ENCODE assay signal across 8 cellular contexts in genomic region chr1:156126043-156126700, GRCh38. TPM values are rescaled to one million over a fixed set of nuclear protein-coding genes. Genes with fewer than 3 reads are reported as not detected.
DNase-seq lines count a peak whose midpoint lies in the region; ATAC-seq and TF ChIP-seq lines count a peak whose summit lies in the region.

No MANE protein-coding gene starts in this region.

- CTCF ChIA-PET in PC-9 (lab: Charles Lee) = interaction anchor here (0.8 to 1.0 kb wide), 2 partner anchors 12 to 29 kb away, joined by 3 to 4 read pairs; no protein-coding TSS in a partner anchor

- peaks cover 76% of the 10 kb centered on the region for H3K79me2 ChIP-seq in PC-9 (ENCODE audit: low read depth)

- peaks cover 88% of the 10 kb centered on the region for H3F3A ChIP-seq in PC-9 (ENCODE audit: insufficient read depth, low read depth)

- POLR2A ChIA-PET in PC-9 (lab: Charles Lee; ENCODE audit: unreplicated experiment) = interaction anchor here (0.6 to 2.0 kb wide), 5 partner anchors 11 to 63 kb away, joined by 5 to 21 read pairs (median 9); partner anchors contain the start of gene LMNA

- no peaks in the 10 kb centered on the region for H4K20me1 ChIP-seq in PC-9 (ENCODE audit: insufficient read depth)

- intact Hi-C loops in PC-9 (cut with micrococcal nuclease; ENCODE audit: unreplicated experiment) = loop anchor here (1.0 to 10.0 kb wide), 2 partner anchors 165 to 379 kb away; partner anchors contain the start of gene MEF2D

- TF ChIP-seq CTCF in PC-9 (conservative IDR thresholded peaks at IDR 0.05) = peak; percentile 68
- peak in 3 of 4 experiments; percentile 44 to 60 (median 56) for TF ChIP-seq CTCF in gastroesophageal sphincter (IDR thresholded peaks at IDR 0.05)
- peak; percentile 44 for TF ChIP-seq CTCF in progenitor cell of endocrine pancreas (IDR thresholded peaks at IDR 0.05; ENCODE audit: unreplicated experiment)

- H3K4me3 ChIP-seq in PC-9 (peak overlapping the region; percentile 41; the same call in 1 of the 2 replicates), gastroesophageal sphincter (peak overlapping the region in 1 of 2 donors; percentile 93)

- H3K4me1 Mint-ChIP-seq in progenitor cell of endocrine pancreas (ENCODE audit: low read depth) = peaks cover 32% of the 10 kb centered on the region

- H3K36me3 Mint-ChIP-seq in progenitor cell of endocrine pancreas (ENCODE audit: insufficient read depth) = peaks cover 5% of the 10 kb centered on the region

- 3% methylated on average over 4 to 9 of the region's 11 CpGs for WGBS in gastroesophageal sphincter (ENCODE audit: low coverage in 1 of 2), 2 donors

- no peaks in the 10 kb centered on the region for H3K27me3 Mint-ChIP-seq in progenitor cell of endocrine pancreas

- H3K4me2 ChIP-seq in PC-9 = peak overlapping the region; percentile 99

- no TSS peak for BruUV-seq in PC-9 (replicated peaks; lab: Mats Ljungman, UMichigan)

- no peak for TF ChIP-seq POLR2A in gastroesophageal sphincter (IDR thresholded peaks at IDR 0.05)

- no peak overlapping the region for H2AFZ ChIP-seq in PC-9

- peak; percentile 34 for ATAC-seq in HG02981 (IDR thresholded peaks at IDR 0.05; ENCODE audit: unreplicated experiment)
- ATAC-seq in gastroesophageal sphincter = peak; percentile 61

- no peak overlapping the region for H3K27ac Mint-ChIP-seq in progenitor cell of endocrine pancreas

- DNase-seq in GM04503 (ENCODE audit: low read depth) (peak; percentile 91), PC-9 (peak; percentile 96 to 98), activated gamma-delta T cell treated with Interleukin-2 at 50 U/mL for 16 hours (peak; percentile 64), progenitor cell of endocrine pancreas (ENCODE audit: low spot score, unreplicated experiment) (no peak), GM19238 (ENCODE audit: insufficient read length, low spot score) (no peak), NCI-H2081 treated with DMSO at 0.1 percent for 48 hours (lab: John Stamatoyannopoulos, UW) (no peak)

- H3K9me2 ChIP-seq in PC-9 (ENCODE audit: insufficient read depth) = no peaks in the 10 kb centered on the region

- no peaks in the 10 kb centered on the region for H3K27me3 ChIP-seq in PC-9 (ENCODE audit: insufficient read depth, low read depth)
- no peaks in the 10 kb centered on the region for H3K27me3 ChIP-seq in gastroesophageal sphincter

- H3K4me1 ChIP-seq in PC-9 (replicated peaks; ENCODE audit: insufficient read depth) = peaks cover 94% of the 10 kb centered on the region
- peaks cover 40 to 100% (median 79%) of the 10 kb centered on the region in 3 donors for H3K4me1 ChIP-seq in gastroesophageal sphincter

- H3K27ac ChIP-seq in PC-9 = peak overlapping the region; percentile 98
- H3K27ac ChIP-seq in gastroesophageal sphincter = peak overlapping the region; percentile 94 to 100 (median 100)

- no peak overlapping the region for H3K4me3 Mint-ChIP-seq in progenitor cell of endocrine pancreas (ENCODE audit: low read depth)

- H3K9me3 ChIP-seq in PC-9 (ENCODE audit: insufficient read depth, low read depth) = no peaks in the 10 kb centered on the region
- H3K9me3 ChIP-seq in gastroesophageal sphincter = no peaks in the 10 kb centered on the region

- H3K9me3 Mint-ChIP-seq in progenitor cell of endocrine pancreas (ENCODE audit: low read depth) = no peaks in the 10 kb centered on the region

- no peak for TF ChIP-seq EP300 in gastroesophageal sphincter (IDR thresholded peaks at IDR 0.05)

- H3K36me3 ChIP-seq in PC-9 (ENCODE audit: low read depth) = no peaks in the 10 kb centered on the region
- peaks cover 0 to 8% of the 10 kb centered on the region in 2 donors for H3K36me3 ChIP-seq in gastroesophageal sphincter

RNA-seq across cellular contexts. Expression of gene LMNA, which starts 11.7 kb away (rescaled TPM):
- total RNA-seq in PC-9 (2021) (569 and 580 TPM in 2 replicates), gastroesophageal sphincter (100 to 1,000 TPM; 327 to 617 (median 519) TPM), progenitor cell of endocrine pancreas (83.5 and 92.7 TPM in 2 replicates)

RNA-seq across cellular contexts. Expression of gene SEMA4A, which starts 27.2 kb away (rescaled TPM):
- total RNA-seq in PC-9 (2021) = 16.2 and 19.1 TPM in 2 replicates
- total RNA-seq in gastroesophageal sphincter = 1 to 10 TPM; 1.7 to 7.5 (median 3.4) TPM
- 2.1 and 3.7 TPM in 2 replicates for total RNA-seq in progenitor cell of endocrine pancreas

RNA-seq across cellular contexts. Expression of gene MEX3A, which starts 43.9 kb away (rescaled TPM):
- total RNA-seq in PC-9 (2021) = 6.6 and 7.2 TPM in 2 replicates
- under 1 TPM; under 0.01 to 0.78 (median 0.52) TPM for total RNA-seq in gastroesophageal sphincter
- total RNA-seq in progenitor cell of endocrine pancreas = 112 and 113 TPM in 2 replicates

Comparison
In these comparisons a context has a peak if more than half of its experiments do, and no peak if none do; other contexts are left out.
1. DNase-seq: peak in GM04503 (single experiment), PC-9 (2 of 2) and activated gamma-delta T cell treated with Interleukin-2 at 50 U/mL for 16 hours (single experiment); none in progenitor cell of endocrine pancreas (single experiment), GM19238 (single experiment) and NCI-H2081 treated with DMSO at 0.1 percent for 48 hours (single experiment).
2. RNA of gene MEX3A, which starts 43.9 kb away (total RNA-seq): 112 to 113 TPM in progenitor cell of endocrine pancreas; 6.6 to 7.2 TPM in PC-9 and under 0.01 to 0.78 TPM in gastroesophageal sphincter; every median in the first group is over 10 times any median in the second.
3. Peak in every context shown above with its lines, with median percentiles within 50 percentile points of each other: CTCF ChIP-seq.